15 cellular contexts compared by ENCODE assay signal in the genomic region with DNA sequence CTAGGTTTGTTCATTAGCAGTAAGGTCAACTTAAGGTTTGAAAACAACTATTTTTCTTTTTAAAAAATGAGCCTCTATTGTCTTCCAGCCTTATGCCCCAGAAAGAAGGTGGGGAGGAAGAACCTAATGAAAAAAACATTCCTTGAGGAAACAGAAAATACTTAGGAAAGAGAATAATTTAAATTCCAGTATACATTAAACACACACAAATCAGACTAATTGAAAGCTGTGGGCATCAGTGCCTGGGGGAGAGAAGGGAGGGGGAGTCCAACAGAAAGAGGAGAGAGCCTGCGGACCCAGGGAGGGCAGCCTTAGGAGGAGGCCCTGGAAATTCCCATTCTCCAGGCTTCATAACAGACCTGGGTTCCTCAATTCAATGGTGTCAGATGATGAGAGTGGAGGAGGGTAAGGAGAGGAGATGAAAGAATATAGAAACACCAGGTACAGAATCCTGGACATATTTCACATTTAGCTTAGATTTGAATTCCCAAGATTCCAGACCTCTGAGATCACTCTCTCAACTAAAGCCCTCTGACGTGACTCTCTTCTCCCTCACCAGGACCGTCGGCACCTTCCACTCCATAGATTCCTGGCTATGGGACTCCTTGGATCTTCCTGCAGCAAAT.
DNase-seq lines count a peak whose midpoint lies in the region; ATAC-seq and TF ChIP-seq lines count a peak whose summit lies in the region.
"Had no signal": no experiment of that assay in that cellular context is flagged by ENCODE, and none has a peak within 500 bp of the region (broad histone marks: within the 10 kb centered on the region; RNA-seq: fewer than 3 reads in every experiment).

No MANE protein-coding gene starts in this region.

- no peak overlapping the region for H3K27ac Mint-ChIP-seq in activated T-helper 1 cell treated with anti-CD3 and anti-CD28 coated beads, Interleukin-12 subunit alpha, Interleukin-12 subunit beta, Interleukin-2, Interleukin-4 antibody, amounts not matched to agents 30 ng/mL and 10 ng/mL and 1 ng/mL, durations not matched to agents 14 hours and 24 hours and 36 hours
- H3K27ac Mint-ChIP-seq: activated naive CD4-positive, alpha-beta T cell treated with anti-CD3 and anti-CD28 coated beads, Interleukin-2, amount 50 U/mL, for 72 hours; T-helper 2 cell treated with Interferon-gamma antibody and Interleukin-4, amounts not matched to agents 5 μg/mL and 100 μg/mL, for 36 hours had no signal

- H3K4me3 Mint-ChIP-seq in activated T-cell treated with anti-CD3 and anti-CD28 coated beads, Interleukin-2, amount 50 U/mL, for 4 hours, result no peak overlapping the region
- no peak overlapping the region for H3K4me3 Mint-ChIP-seq in activated T-helper 1 cell treated with anti-CD3 and anti-CD28 coated beads, Interleukin-12 subunit alpha, Interleukin-12 subunit beta, Interleukin-2, Interleukin-4 antibody, amounts not matched to agents 30 ng/mL and 10 ng/mL and 1 ng/mL, durations not matched to agents 14 hours and 24 hours and 36 hours
- H3K4me3 Mint-ChIP-seq: T-helper 2 cell treated with Interferon-gamma antibody and Interleukin-4, amounts not matched to agents 5 μg/mL and 100 μg/mL, for 36 hours had no signal

- H3K4me1 Mint-ChIP-seq in activated T-cell treated with anti-CD3 and anti-CD28 coated beads, Interleukin-2, amount 50 U/mL, for 4 hours (ENCODE audit: low read depth), result no peaks in the 10 kb centered on the region
- H3K4me1 Mint-ChIP-seq in activated T-helper 1 cell treated with anti-CD3 and anti-CD28 coated beads, Interleukin-12 subunit alpha, Interleukin-12 subunit beta, Interleukin-2, Interleukin-4 antibody, amounts not matched to agents 30 ng/mL and 10 ng/mL and 1 ng/mL, durations not matched to agents 14 hours and 24 hours and 36 hours (ENCODE audit: low read depth), result no peaks in the 10 kb centered on the region

- no peaks in the 10 kb centered on the region for H3K4me1 ChIP-seq in ectodermal cell (ENCODE audit: control insufficient read depth, insufficient read depth, low read length)
- H3K4me1 ChIP-seq: BLaER1 treated with 17β-estradiol and CSF1 and Interleukin-3, amounts not matched to agents 10 nM and 100 nM had no signal

- peaks cover 8% of the 10 kb centered on the region for H3K27me3 Mint-ChIP-seq in activated T-cell treated with anti-CD3 and anti-CD28 coated beads, Interleukin-2, amount 50 U/mL, for 4 hours (ENCODE audit: low read depth)
- peaks cover 3% of the 10 kb centered on the region for H3K27me3 Mint-ChIP-seq in activated T-helper 1 cell treated with anti-CD3 and anti-CD28 coated beads, Interleukin-12 subunit alpha, Interleukin-12 subunit beta, Interleukin-2, Interleukin-4 antibody, amounts not matched to agents 30 ng/mL and 10 ng/mL and 1 ng/mL, durations not matched to agents 14 hours and 24 hours and 36 hours (ENCODE audit: insufficient read depth)

- no peaks in the 10 kb centered on the region for H3K27me3 ChIP-seq in ectodermal cell (ENCODE audit: control insufficient read depth, insufficient read depth, low read length, poor library complexity, severe bottlenecking)
- H3K27me3 ChIP-seq: BLaER1 treated with 17β-estradiol and CSF1 and Interleukin-3, amounts not matched to agents 10 nM and 100 nM had no signal

- intact Hi-C loops in activated T-helper 1 cell treated with anti-CD3 and anti-CD28 coated beads, Interleukin-12 subunit alpha, Interleukin-12 subunit beta, Interleukin-2, Interleukin-4 antibody, amounts not matched to agents 30 ng/mL and 10 ng/mL and 1 ng/mL, durations not matched to agents 14 hours and 24 hours and 36 hours (cut with micrococcal nuclease), result no loop called here

- no peaks in the 10 kb centered on the region for H3K9me3 Mint-ChIP-seq in activated T-cell treated with anti-CD3 and anti-CD28 coated beads, Interleukin-2, amount 50 U/mL, for 4 hours
- no peaks in the 10 kb centered on the region for H3K9me3 Mint-ChIP-seq in activated T-helper 1 cell treated with anti-CD3 and anti-CD28 coated beads, Interleukin-12 subunit alpha, Interleukin-12 subunit beta, Interleukin-2, Interleukin-4 antibody, amounts not matched to agents 30 ng/mL and 10 ng/mL and 1 ng/mL, durations not matched to agents 14 hours and 24 hours and 36 hours
- H3K9me3 Mint-ChIP-seq: activated naive CD4-positive, alpha-beta T cell treated with anti-CD3 and anti-CD28 coated beads, Interleukin-2, amount 50 U/mL, for 72 hours; T-helper 2 cell treated with Interferon-gamma antibody and Interleukin-4, amounts not matched to agents 5 μg/mL and 100 μg/mL, for 36 hours had no signal

- ATAC-seq in omental fat pad (ENCODE audit: low FRiP score), result peak; percentile 76
- ATAC-seq in activated T-cell treated with anti-CD3 and anti-CD28 coated beads, Interleukin-2, amount 50 U/mL, for 4 hours, result no peak
- ATAC-seq: activated naive CD4-positive, alpha-beta T cell treated with anti-CD3 and anti-CD28 coated beads, Interleukin-2, amount 50 U/mL, for 72 hours; K562 had no signal

- H3K36me3 ChIP-seq in ectodermal cell (ENCODE audit: control insufficient read depth, insufficient read depth, low read length), result no peaks in the 10 kb centered on the region

- H3K27ac ChIP-seq in ectodermal cell (ENCODE audit: insufficient read depth, low read depth, low read length, poor library complexity, severe bottlenecking), result peak overlapping the region; percentile 55
- H3K27ac ChIP-seq: BLaER1 treated with 17β-estradiol and CSF1 and Interleukin-3, amounts not matched to agents 10 nM and 100 nM; skin epidermis had no signal

- DNase-seq in EL (peak; percentile 89), RPMI7951 (ENCODE audit: low read depth) (peak; percentile 45), omental fat pad (ENCODE audit: low spot score) (no peak), RKO (ENCODE audit: low spot score) (no peak), GM10266 (ENCODE audit: extremely low spot score) (no peak)
- no peak for DNase-seq in activated T-cell treated with anti-CD3 and anti-CD28 coated beads, Interleukin-2, amount 50 U/mL, for 4 hours
- DNase-seq in activated T-helper 1 cell treated with anti-CD3 and anti-CD28 coated beads, Interleukin-12 subunit alpha, Interleukin-12 subunit beta, Interleukin-2, Interleukin-4 antibody, amounts not matched to agents 30 ng/mL and 10 ng/mL and 1 ng/mL, durations not matched to agents 14 hours and 24 hours and 36 hours (ENCODE audit: low spot score), result no peak
- DNase-seq: hippocampal formation, NCI-H2029 treated with DMSO at 0.1 percent for 48 hours had no signal

- TF ChIP-seq CTCF in omental fat pad (IDR thresholded peaks at IDR 0.05) (no peak), GM10266 (IDR thresholded peaks at IDR 0.05; ENCODE audit: control insufficient read depth, insufficient read depth, low read depth, missing control alignments) (no peak)

- no peak overlapping the region for H3K4me3 ChIP-seq in ectodermal cell (ENCODE audit: insufficient read depth, low read depth, low read length)
- H3K4me3 ChIP-seq: BLaER1 treated with 17β-estradiol and CSF1 and Interleukin-3, amounts not matched to agents 10 nM and 100 nM; K562; skin epidermis had no signal

- H3K36me3 Mint-ChIP-seq in activated T-cell treated with anti-CD3 and anti-CD28 coated beads, Interleukin-2, amount 50 U/mL, for 4 hours (ENCODE audit: insufficient read depth), result no peaks in the 10 kb centered on the region
- no peaks in the 10 kb centered on the region for H3K36me3 Mint-ChIP-seq in activated T-helper 1 cell treated with anti-CD3 and anti-CD28 coated beads, Interleukin-12 subunit alpha, Interleukin-12 subunit beta, Interleukin-2, Interleukin-4 antibody, amounts not matched to agents 30 ng/mL and 10 ng/mL and 1 ng/mL, durations not matched to agents 14 hours and 24 hours and 36 hours (ENCODE audit: low read depth)
- H3K36me3 Mint-ChIP-seq: activated naive CD4-positive, alpha-beta T cell treated with anti-CD3 and anti-CD28 coated beads, Interleukin-2, amount 50 U/mL, for 72 hours had no signal

- 75 to 82% methylated on average over 4 of the region's 4 CpGs for WGBS in ectodermal cell, 2 experiments

- H3K9me3 ChIP-seq in ectodermal cell (ENCODE audit: control insufficient read depth, low read length), result no peaks in the 10 kb centered on the region
- H3K9me3 ChIP-seq: BLaER1 treated with 17β-estradiol and CSF1 and Interleukin-3, amounts not matched to agents 10 nM and 100 nM had no signal

Comparison
In these comparisons a context has a peak if more than half of its experiments do, and no peak if none do; other contexts are left out.
1. DNase-seq: peak in EL (single experiment) and RPMI7951 (single experiment); none in omental fat pad (single experiment), activated T-cell treated with anti-CD3 and anti-CD28 coated beads, Interleukin-2, amount 50 U/mL, for 4 hours (single experiment), RKO (single experiment), GM10266 (single experiment) and activated T-helper 1 cell treated with anti-CD3 and anti-CD28 coated beads, Interleukin-12 subunit alpha, Interleukin-12 subunit beta, Interleukin-2, Interleukin-4 antibody, amounts not matched to agents 30 ng/mL and 10 ng/mL and 1 ng/mL, durations not matched to agents 14 hours and 24 hours and 36 hours (single experiment).